ENCODE assay signal across 8 cellular contexts in genomic region chr1:11929849-11930248, GRCh38. TPM values are rescaled to one million over a fixed set of nuclear protein-coding genes. Genes with fewer than 3 reads are reported as not detected.
DNase-seq lines count a peak whose midpoint lies in the region; ATAC-seq, FAIRE-seq and TF ChIP-seq lines count a peak whose summit lies in the region.

No MANE protein-coding gene starts in this region.

- peak overlapping the region; percentile 56 for H2AFZ ChIP-seq in Loucy (ENCODE audit: low read length)
- H2AFZ ChIP-seq in HepG2 (ENCODE audit: low read length) = peak overlapping the region; percentile 42

- no peak for TF ChIP-seq CTCF in Loucy (conservative IDR thresholded peaks at IDR 0.05; ENCODE audit: low read length)
- TF ChIP-seq CTCF in adrenal gland (IDR thresholded peaks at IDR 0.05) = no peak
- no peak for TF ChIP-seq CTCF in HepG2 (CRISPR knock-in tag; IDR thresholded peaks at IDR 0.05)

- TF ChIP-seq POLR2A in adrenal gland (IDR thresholded peaks at IDR 0.05) (no peak), HepG2 (IDR thresholded peaks at IDR 0.05; ENCODE audit: insufficient read depth in 1 of 2, low read depth in 2 of 2, low read length in 2 of 2) (no peak)

- in situ Hi-C loops in Caki2 (cut with HindIII; ENCODE audit: low pct_unique_long_range_greater_than_20kb, low sequenced_read_pairs) = no loop called here
- in situ Hi-C loops in HepG2 (cut with HindIII; ENCODE audit: extremely low pct_ligation_motif_present, low pct_unique_long_range_greater_than_20kb) = no loop called here

- peaks cover 14% of the 10 kb centered on the region for H3K79me2 ChIP-seq in Loucy (ENCODE audit: insufficient read depth, low read length)
- peaks cover 15% of the 10 kb centered on the region for H3K79me2 ChIP-seq in HepG2 (ENCODE audit: insufficient read depth, low read length)

- peak overlapping the region; percentile 32 for H3K4me3 ChIP-seq in Loucy (ENCODE audit: low read length, poor library complexity, severe bottlenecking)
- H3K4me3 ChIP-seq in adrenal gland = peak overlapping the region in 1 of 4 donors; percentile 9
- H3K4me3 ChIP-seq in HepG2 (replicated peaks in 1 of 3; ENCODE audit: insufficient read depth in 1 of 3, low read depth in 2 of 3, low read length in 3 of 3) = peak overlapping the region in 1 of 3 experiments; percentile 16; a peak in 1 of 6 replicates

- no peaks in the 10 kb centered on the region for H3K9me2 ChIP-seq in Loucy (replicated peaks; ENCODE audit: low read depth, low read length)

- H3K9ac ChIP-seq in Loucy (ENCODE audit: low read depth, low read length, poor library complexity, severe bottlenecking) (peak overlapping the region; percentile 28), HepG2 (ENCODE audit: insufficient read depth, low read depth, low read length) (peak overlapping the region; percentile 43)

- H4K20me1 ChIP-seq in Loucy (ENCODE audit: insufficient read depth, low read length, poor library complexity, severe bottlenecking) (peaks cover 3% of the 10 kb centered on the region), HepG2 (ENCODE audit: insufficient read depth, low read length) (peaks cover 3% of the 10 kb centered on the region)

- no peak for TF ChIP-seq RAD21 in HepG2 (CRISPR knock-in tag; IDR thresholded peaks at IDR 0.05)

- TF ChIP-seq EP300 in HepG2 (IDR thresholded peaks at IDR 0.05; ENCODE audit: low read depth in 2 of 2, low read length in 2 of 2) = 0 out of 4 replicates have a peak, but pooled peaks of 1 of the 2 experiments have one; percentile 24
- TF ChIP-seq EP300 in HepG2 (CRISPR knock-in tag; IDR thresholded peaks at IDR 0.05; ENCODE audit: borderline replicate concordance) = no peak

- intact Hi-C loops in adrenal gland (cut with DNase I) (no loop called here), HepG2 (cut with micrococcal nuclease; ENCODE audit: unreplicated experiment) (loop anchor here (2.0 to 5.0 kb wide), 2 partner anchors 21 to 452 kb away; no protein-coding TSS in a partner anchor)

- no TSS peak for BruUV-seq in HepG2 (replicated peaks; lab: Mats Ljungman, UMichigan)

- H3K27me3 ChIP-seq in Loucy (ENCODE audit: insufficient read depth, low read length, poor library complexity, severe bottlenecking) (no peaks in the 10 kb centered on the region), adrenal gland (no peaks in the 10 kb centered on the region), HepG2 (ENCODE audit: control insufficient read depth in 1 of 2, insufficient read depth in 2 of 2, low read length in 2 of 2) (no peaks in the 10 kb centered on the region; a peak in 1 of 5 replicates)

- peaks cover 4% of the 10 kb centered on the region; the same call in 1 of the 2 replicates for H3F3A ChIP-seq in Loucy (ENCODE audit: low read depth)

- DNase-seq in Caki2 (ENCODE audit: low read depth) = peak; percentile 58
- peak; percentile 58 to 83 (median 82) for DNase-seq in adrenal gland
- peak; percentile 62 for DNase-seq in HepG2 (ENCODE audit: low spot score)
- DNase-seq in activated effector memory CD4-positive, alpha-beta T cell treated with anti-CD3 and anti-CD28 coated beads, Interleukin-2, amount 50 U/mL, for 16 hours = no peak

- FAIRE-seq in HepG2 (lab: Jason Lieb, UNC) = peak; percentile 88

- CTCF ChIA-PET in HepG2 (lab: Yijun Ruan, JAX; ENCODE audit: low intra/inter-chr PET ratio, low total read pairs) = no interaction called here

- H3K27ac ChIP-seq in adrenal gland = peak overlapping the region in 2 of 5 donors; percentile 23 to 72
- H3K27ac ChIP-seq in HepG2 (ENCODE audit: extremely low read length, insufficient read depth, low read length) = peak overlapping the region; percentile 55

- POLR2A ChIA-PET in HepG2 (lab: Yijun Ruan, JAX) = interaction anchor here (1.3 to 9.1 kb wide), 3 partner anchors 18 to 90 kb away, joined by 3 to 178 read pairs (median 6); partner anchors contain the start of genes MFN2 and MIIP

- peaks cover 28% of the 10 kb centered on the region for H3K4me1 ChIP-seq in Loucy (ENCODE audit: insufficient read depth, low read length, poor library complexity, severe bottlenecking)
- peaks cover 21 to 29% of the 10 kb centered on the region in 2 donors for H3K4me1 ChIP-seq in adrenal gland (replicated peaks in 1 of 2)
- H3K4me1 ChIP-seq in HepG2 (ENCODE audit: insufficient read depth, low read length) = peaks cover 61% of the 10 kb centered on the region

- H3K4me2 ChIP-seq in Loucy (ENCODE audit: low read depth, low read length, poor library complexity, severe bottlenecking) = peak overlapping the region; percentile 42
- H3K4me2 ChIP-seq in HepG2 (ENCODE audit: low read depth, low read length) = peak overlapping the region; percentile 67

- ATAC-seq in HepG2 (no peak), GM18867 (IDR thresholded peaks at IDR 0.05; ENCODE audit: unreplicated experiment) (no peak), GM21367 (IDR thresholded peaks at IDR 0.05; ENCODE audit: unreplicated experiment) (no peak), GM21423 (IDR thresholded peaks at IDR 0.05; ENCODE audit: unreplicated experiment) (no peak)

- 1 to 5% (median 3%) methylated on average over 5 of the region's 5 CpGs for WGBS in adrenal gland, 4 donors
- 7% methylated on average over 5 of the region's 5 CpGs for WGBS in HepG2 (ENCODE audit: low lambda C conversion rate)

- H3K36me3 ChIP-seq in Loucy (ENCODE audit: insufficient read depth, low read length) (no peaks in the 10 kb centered on the region), adrenal gland (replicated peaks in 1 of 2) (no peaks in the 10 kb centered on the region), HepG2 (replicated peaks in 1 of 2; ENCODE audit: control insufficient read depth in 1 of 2, insufficient read depth in 2 of 2, low read length in 2 of 2) (no peaks in the 10 kb centered on the region)

- H3K9me3 ChIP-seq in Loucy (ENCODE audit: insufficient read depth, low read depth, low read length) (no peaks in the 10 kb centered on the region), adrenal gland (replicated peaks in 1 of 3) (no peaks in the 10 kb centered on the region), HepG2 (ENCODE audit: low read length) (no peaks in the 10 kb centered on the region)

RNA-seq across cellular contexts. Expression of gene KIAA2013, which starts 3.6 kb away (rescaled TPM):
- total RNA-seq in Caki2 (2014; rRNA removed; shearing (Covaris generic); ENCODE audit: low replicate concordance) = 69.9 and 82.2 TPM in 2 replicates
- total RNA-seq in adrenal gland (100 to 1,000 TPM in 2 of 8 donors, 10 to 100 TPM in 6; 37.3 to 119 (median 70.5) TPM), HepG2 (2016; rRNA removed; fragmentation: Illumina TruSeq; extraction: Trizol) (47.7 and 76.0 TPM in 2 replicates)
- polyA plus RNA-seq in adrenal gland (10 to 100 TPM; 15.2 to 25.8 (median 15.5) TPM), HepG2 (2011; rRNA removed) (141 and 163 TPM in 2 replicates)
- total RNA-seq in HepG2 (2016; cell fraction: cytosol; rRNA removed; fragmentation: Illumina TruSeq; extraction: Trizol; ENCODE audit: low read depth) = 39.0 and 40.3 TPM in 2 replicates
- 45.3 and 75.8 TPM in 2 replicates for total RNA-seq in HepG2 (2016; cell fraction: insoluble cytoplasmic fraction; rRNA removed; fragmentation: Illumina TruSeq; extraction: Trizol)
- 84.9 and 91.5 TPM in 2 replicates for total RNA-seq in HepG2 (2016; cell fraction: membrane; rRNA removed; fragmentation: Illumina TruSeq; extraction: Trizol)
- 48.8 and 56.1 TPM in 2 replicates for total RNA-seq in HepG2 (2016; cell fraction: nucleus; rRNA removed; fragmentation: Illumina TruSeq; extraction: Trizol)
- polyA plus RNA-seq in HepG2 (2011; cell fraction: cytosol; rRNA removed) = 151 and 283 TPM in 2 replicates
- polyA plus RNA-seq in HepG2 (2011; cell fraction: nucleus; rRNA removed) = 137 and 147 TPM in 2 replicates
- polyA plus RNA-seq in HepG2 (2012) = 61.9 and 67.1 TPM in 2 replicates
- 45.1 and 45.9 TPM in 2 replicates for polyA plus RNA-seq in HepG2 (2016; cell fraction: cytosol; fragmentation: Illumina TruSeq; extraction: Trizol; ENCODE audit: low read depth)
- polyA plus RNA-seq in HepG2 (2016; cell fraction: insoluble cytoplasmic fraction; fragmentation: Illumina TruSeq; extraction: Trizol; ENCODE audit: low read depth) = 53.5 and 55.6 TPM in 2 replicates
- 73.8 and 79.8 TPM in 2 replicates for polyA plus RNA-seq in HepG2 (2016; cell fraction: membrane; fragmentation: Illumina TruSeq; extraction: Trizol; ENCODE audit: low read depth)
- 92.2 and 94.4 TPM in 2 replicates for polyA plus RNA-seq in HepG2 (2016; cell fraction: nucleus; fragmentation: Illumina TruSeq; extraction: Trizol; ENCODE audit: insufficient read depth, low read depth)
- 68.1 and 270 TPM in 2 replicates for polyA minus RNA-seq in HepG2 (2011; rRNA and poly(A)+ RNA removed; ENCODE audit: low replicate concordance)
- polyA minus RNA-seq in HepG2 (2011; cell fraction: cytosol; rRNA and poly(A)+ RNA removed) = 85.2 and 94.3 TPM in 2 replicates
- polyA minus RNA-seq in HepG2 (2011; cell fraction: nucleus; rRNA and poly(A)+ RNA removed) = 25.0 and 28.0 TPM in 2 replicates

RNA-seq across cellular contexts. Expression of gene PLOD1, which starts 4.7 kb away (rescaled TPM):
- 130 and 153 TPM in 2 replicates for total RNA-seq in Caki2 (2014; rRNA removed; shearing (Covaris generic); ENCODE audit: low replicate concordance)
- total RNA-seq in adrenal gland (100 to 1,000 TPM in 4 of 8 donors, 10 to 100 TPM in 4; 62.4 to 133 (median 94.6) TPM), HepG2 (2016; rRNA removed; fragmentation: Illumina TruSeq; extraction: Trizol) (31.0 and 70.1 TPM in 2 replicates)
- polyA plus RNA-seq in adrenal gland (10 to 100 TPM; 37.1 to 52.8 (median 49.1) TPM), HepG2 (2011; rRNA removed) (318 and 361 TPM in 2 replicates)
- 8.1 and 9.3 TPM in 2 replicates for total RNA-seq in HepG2 (2016; cell fraction: cytosol; rRNA removed; fragmentation: Illumina TruSeq; extraction: Trizol; ENCODE audit: low read depth)
- total RNA-seq in HepG2 (2016; cell fraction: insoluble cytoplasmic fraction; rRNA removed; fragmentation: Illumina TruSeq; extraction: Trizol) = 23.8 and 71.6 TPM in 2 replicates
- 22.0 and 25.0 TPM in 2 replicates for total RNA-seq in HepG2 (2016; cell fraction: membrane; rRNA removed; fragmentation: Illumina TruSeq; extraction: Trizol)
- 69.1 and 83.4 TPM in 2 replicates for total RNA-seq in HepG2 (2016; cell fraction: nucleus; rRNA removed; fragmentation: Illumina TruSeq; extraction: Trizol)
- 268 and 334 TPM in 2 replicates for polyA plus RNA-seq in HepG2 (2011; cell fraction: cytosol; rRNA removed)
- 289 and 340 TPM in 2 replicates for polyA plus RNA-seq in HepG2 (2011; cell fraction: nucleus; rRNA removed)
- polyA plus RNA-seq in HepG2 (2012) = 213 and 215 TPM in 2 replicates
- 10.1 and 11.2 TPM in 2 replicates for polyA plus RNA-seq in HepG2 (2016; cell fraction: cytosol; fragmentation: Illumina TruSeq; extraction: Trizol; ENCODE audit: low read depth)
- polyA plus RNA-seq in HepG2 (2016; cell fraction: insoluble cytoplasmic fraction; fragmentation: Illumina TruSeq; extraction: Trizol; ENCODE audit: low read depth) = 27.4 and 35.7 TPM in 2 replicates
- polyA plus RNA-seq in HepG2 (2016; cell fraction: membrane; fragmentation: Illumina TruSeq; extraction: Trizol; ENCODE audit: low read depth) = 15.6 and 19.4 TPM in 2 replicates
- 135 and 151 TPM in 2 replicates for polyA plus RNA-seq in HepG2 (2016; cell fraction: nucleus; fragmentation: Illumina TruSeq; extraction: Trizol; ENCODE audit: insufficient read depth, low read depth)
- polyA minus RNA-seq in HepG2 (2011; rRNA and poly(A)+ RNA removed; ENCODE audit: low replicate concordance) = 131 and 463 TPM in 2 replicates
- polyA minus RNA-seq in HepG2 (2011; cell fraction: cytosol; rRNA and poly(A)+ RNA removed) = 175 and 181 TPM in 2 replicates
- 85.1 and 85.4 TPM in 2 replicates for polyA minus RNA-seq in HepG2 (2011; cell fraction: nucleus; rRNA and poly(A)+ RNA removed)

RNA-seq across cellular contexts. Expression of gene MFN2, which starts 50.4 kb away (rescaled TPM):
- 21.9 and 26.4 TPM in 2 replicates for total RNA-seq in Caki2 (2014; rRNA removed; shearing (Covaris generic); ENCODE audit: low replicate concordance)
- total RNA-seq in adrenal gland = 100 to 1,000 TPM in 1 of 8 donors, 10 to 100 TPM in 7; 43.7 to 103 (median 63.8) TPM
- 10 to 100 TPM; 26.6 to 70.5 (median 27.0) TPM for polyA plus RNA-seq in adrenal gland
- 60.9 and 76.3 TPM in 2 replicates for total RNA-seq in HepG2 (2016; rRNA removed; fragmentation: Illumina TruSeq; extraction: Trizol)
- 7.7 and 8.0 TPM in 2 replicates for total RNA-seq in HepG2 (2016; cell fraction: cytosol; rRNA removed; fragmentation: Illumina TruSeq; extraction: Trizol; ENCODE audit: low read depth)
- total RNA-seq in HepG2 (2016; cell fraction: insoluble cytoplasmic fraction; rRNA removed; fragmentation: Illumina TruSeq; extraction: Trizol) = 61.5 and 70.2 TPM in 2 replicates
- total RNA-seq in HepG2 (2016; cell fraction: membrane; rRNA removed; fragmentation: Illumina TruSeq; extraction: Trizol) = 31.8 and 32.8 TPM in 2 replicates
- 38.7 and 39.7 TPM in 2 replicates for total RNA-seq in HepG2 (2016; cell fraction: nucleus; rRNA removed; fragmentation: Illumina TruSeq; extraction: Trizol)
- polyA plus RNA-seq in HepG2 (2011; rRNA removed) = 38.7 and 41.0 TPM in 2 replicates
- 31.7 and 32.9 TPM in 2 replicates for polyA plus RNA-seq in HepG2 (2011; cell fraction: cytosol; rRNA removed)
- polyA plus RNA-seq in HepG2 (2011; cell fraction: nucleus; rRNA removed) = 49.1 and 52.9 TPM in 2 replicates
- polyA plus RNA-seq in HepG2 (2012) = 42.4 and 55.4 TPM in 2 replicates
- polyA plus RNA-seq in HepG2 (2016; cell fraction: cytosol; fragmentation: Illumina TruSeq; extraction: Trizol; ENCODE audit: low read depth) = 4.0 and 4.2 TPM in 2 replicates
- 52.2 and 60.5 TPM in 2 replicates for polyA plus RNA-seq in HepG2 (2016; cell fraction: insoluble cytoplasmic fraction; fragmentation: Illumina TruSeq; extraction: Trizol; ENCODE audit: low read depth)
- polyA plus RNA-seq in HepG2 (2016; cell fraction: membrane; fragmentation: Illumina TruSeq; extraction: Trizol; ENCODE audit: low read depth) = 14.0 and 14.3 TPM in 2 replicates
- 45.1 and 48.2 TPM in 2 replicates for polyA plus RNA-seq in HepG2 (2016; cell fraction: nucleus; fragmentation: Illumina TruSeq; extraction: Trizol; ENCODE audit: insufficient read depth, low read depth)
- polyA minus RNA-seq in HepG2 (2011; rRNA and poly(A)+ RNA removed; ENCODE audit: low replicate concordance) = 83.9 and 88.4 TPM in 2 replicates
- polyA minus RNA-seq in HepG2 (2011; cell fraction: cytosol; rRNA and poly(A)+ RNA removed) = 26.6 and 33.4 TPM in 2 replicates
- 22.5 and 40.8 TPM in 2 replicates for polyA minus RNA-seq in HepG2 (2011; cell fraction: nucleus; rRNA and poly(A)+ RNA removed)
